ENCODE assay signal across 8 cellular contexts in genomic region chr1:227946624-227947424, GRCh38. TPM values are rescaled to one million over a fixed set of nuclear protein-coding genes. Genes with fewer than 3 reads are reported as not detected.
DNase-seq lines count a peak whose midpoint lies in the region; ATAC-seq and TF ChIP-seq lines count a peak whose summit lies in the region.

No MANE protein-coding gene starts in this region.

- peak; percentile 57 for TF ChIP-seq CTCF in fibroblast of the aortic adventitia (IDR thresholded peaks at IDR 0.05; ENCODE audit: insufficient read depth, low read length)

- H3K27ac ChIP-seq in thymus (ENCODE audit: low read depth): peak overlapping the region; percentile 25

- ATAC-seq in HG03095 (IDR thresholded peaks at IDR 0.05; ENCODE audit: unreplicated experiment): peak; percentile 65
- ATAC-seq in natural killer cell treated with Interleukin-12 subunit alpha and Interleukin-12 subunit beta and Interleukin-15 and Interleukin-18, amount 100 ng/mL, for 72 hours: peak in 1 of 2 donors; percentile 72

- H3K27me3 ChIP-seq in NT2/D1 (ENCODE audit: insufficient read depth, insufficient read length) (peaks cover 14% of the 10 kb centered on the region), thymus (ENCODE audit: control insufficient read depth, insufficient read depth) (peaks cover 42% of the 10 kb centered on the region)

- H3K4me1 ChIP-seq in NT2/D1 (ENCODE audit: insufficient read depth, insufficient read length) (peaks cover 40% of the 10 kb centered on the region), thymus (ENCODE audit: control insufficient read depth, insufficient read depth, low read length) (no peaks in the 10 kb centered on the region)

- H3K36me3 Mint-ChIP-seq in natural killer cell treated with Interleukin-12 subunit alpha and Interleukin-12 subunit beta and Interleukin-15 and Interleukin-18, amount 100 ng/mL, for 72 hours: no peaks in the 10 kb centered on the region

- H3K36me3 ChIP-seq in NT2/D1 (ENCODE audit: insufficient read depth, insufficient read length, low read length): peaks cover 31% of the 10 kb centered on the region
- no peaks in the 10 kb centered on the region for H3K36me3 ChIP-seq in thymus (ENCODE audit: control insufficient read depth, insufficient read depth)

- no peaks in the 10 kb centered on the region for H3K9me3 Mint-ChIP-seq in natural killer cell treated with Interleukin-12 subunit alpha and Interleukin-12 subunit beta and Interleukin-15 and Interleukin-18, amount 100 ng/mL, for 72 hours

- DNase-seq in DMS 273 (lab: John Stamatoyannopoulos, UW; ENCODE audit: unreplicated experiment): peak; percentile 91
- DNase-seq in DMS 273 treated with DMSO at 0.1 percent for 48 hours (lab: John Stamatoyannopoulos, UW): no peak
- peak; percentile 80 for DNase-seq in NT2/D1 (ENCODE audit: low read depth, low spot score)
- DNase-seq in activated T-helper 9 cell treated with anti-CD3 and anti-CD28 coated beads, Interleukin-2, amount 50 U/mL, for 16 hours (ENCODE audit: low read depth): peak; percentile 30
- peak; percentile 63 for DNase-seq in fibroblast of the aortic adventitia (ENCODE audit: low read depth)
- no peak for DNase-seq in natural killer cell treated with Interleukin-12 subunit alpha and Interleukin-12 subunit beta and Interleukin-15 and Interleukin-18, amount 100 ng/mL, for 72 hours (ENCODE audit: low spot score)

- peak overlapping the region; percentile 64 for H3K4me3 Mint-ChIP-seq in natural killer cell treated with Interleukin-12 subunit alpha and Interleukin-12 subunit beta and Interleukin-15 and Interleukin-18, amount 100 ng/mL, for 72 hours

- peaks cover 19 to 24% of the 10 kb centered on the region in 2 donors for H3K27me3 Mint-ChIP-seq in natural killer cell treated with Interleukin-12 subunit alpha and Interleukin-12 subunit beta and Interleukin-15 and Interleukin-18, amount 100 ng/mL, for 72 hours

- no peak overlapping the region for H3K27ac Mint-ChIP-seq in natural killer cell treated with Interleukin-12 subunit alpha and Interleukin-12 subunit beta and Interleukin-15 and Interleukin-18, amount 100 ng/mL, for 72 hours

- H3K4me3 ChIP-seq in NT2/D1 (ENCODE audit: insufficient read length, low read depth) (peak overlapping the region; percentile 81), fibroblast of the aortic adventitia (ENCODE audit: low read depth, low read length) (peak overlapping the region; percentile 69), thymus (ENCODE audit: low read length) (peak overlapping the region; percentile 46)

- peaks cover 6% of the 10 kb centered on the region in 2 donors for H3K4me1 Mint-ChIP-seq in natural killer cell treated with Interleukin-12 subunit alpha and Interleukin-12 subunit beta and Interleukin-15 and Interleukin-18, amount 100 ng/mL, for 72 hours (ENCODE audit: low read depth in 2 of 2)

- H3K9ac ChIP-seq in NT2/D1 (ENCODE audit: insufficient read length, low read depth): peak overlapping the region; percentile 89

- H3K9me3 ChIP-seq in NT2/D1 (ENCODE audit: insufficient read depth, low read length): no peaks in the 10 kb centered on the region
- no peaks in the 10 kb centered on the region for H3K9me3 ChIP-seq in thymus (ENCODE audit: control insufficient read depth)

- 1% methylated on average over 63 of the region's 63 CpGs for WGBS in thymus

RNA-seq across cellular contexts. Expression of gene WNT9A, which starts 0.9 kb away (rescaled TPM):
- total RNA-seq in fibroblast of the aortic adventitia (ENCODE audit: low replicate concordance): 0.41 and 0.99 TPM in 2 replicates
- under 1 TPM in 1 of 2 donors, not detected in 1; 0.11 TPM for total RNA-seq in natural killer cell treated with Interleukin-12 subunit alpha and Interleukin-12 subunit beta and Interleukin-15 and Interleukin-18, amount 100 ng/mL, for 72 hours
- 2.9 TPM for polyA plus RNA-seq in thymus

RNA-seq across cellular contexts. Expression of gene WNT3A, which starts 60.0 kb away (rescaled TPM):
- not detected in 2 replicates for total RNA-seq in fibroblast of the aortic adventitia (ENCODE audit: low replicate concordance)
- not detected for total RNA-seq in natural killer cell treated with Interleukin-12 subunit alpha and Interleukin-12 subunit beta and Interleukin-15 and Interleukin-18, amount 100 ng/mL, for 72 hours
- 0.02 TPM for polyA plus RNA-seq in thymus

Comparison
In these comparisons a context has a peak if more than half of its experiments do, and no peak if none do; other contexts are left out.
1. DNase-seq: peak in DMS 273 (single experiment), NT2/D1 (single experiment), activated T-helper 9 cell treated with anti-CD3 and anti-CD28 coated beads, Interleukin-2, amount 50 U/mL, for 16 hours (single experiment) and fibroblast of the aortic adventitia (single experiment); none in DMS 273 treated with DMSO at 0.1 percent for 48 hours (single experiment) and natural killer cell treated with Interleukin-12 subunit alpha and Interleukin-12 subunit beta and Interleukin-15 and Interleukin-18, amount 100 ng/mL, for 72 hours (single experiment).
2. Peak in every context shown above with its lines, with median percentiles within 50 percentile points of each other: H3K4me3 ChIP-seq.